ENCODE assay signal across 1 cellular context in the genomic region with DNA sequence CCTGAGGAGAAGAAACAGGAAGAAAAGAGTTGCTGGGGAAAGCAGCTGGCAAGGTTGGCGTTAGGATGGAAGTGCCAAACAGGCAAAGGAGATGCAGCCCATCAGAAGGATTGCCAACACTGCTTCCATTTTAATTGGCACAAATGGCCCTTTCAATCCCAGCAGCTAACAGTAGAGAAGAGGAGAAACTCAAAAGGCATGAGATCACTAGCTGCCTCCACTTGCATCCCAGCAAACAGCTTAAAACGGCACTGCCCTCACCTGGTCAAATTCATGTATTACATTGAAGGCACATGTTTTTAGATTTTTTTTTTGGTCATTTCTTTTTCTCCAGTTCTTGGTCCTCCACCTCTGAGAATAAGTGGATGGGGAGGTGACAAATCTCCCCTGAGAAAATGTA.
TF ChIP-seq lines count a peak whose summit lies in the region.

No MANE protein-coding gene starts in this region.

TF ChIP-seq in WTC11, 78 proteins besides CTCF, POLR2A, EP300 and RAD21 (continued from another document):
- TF ChIP-seq, protein P1, sequence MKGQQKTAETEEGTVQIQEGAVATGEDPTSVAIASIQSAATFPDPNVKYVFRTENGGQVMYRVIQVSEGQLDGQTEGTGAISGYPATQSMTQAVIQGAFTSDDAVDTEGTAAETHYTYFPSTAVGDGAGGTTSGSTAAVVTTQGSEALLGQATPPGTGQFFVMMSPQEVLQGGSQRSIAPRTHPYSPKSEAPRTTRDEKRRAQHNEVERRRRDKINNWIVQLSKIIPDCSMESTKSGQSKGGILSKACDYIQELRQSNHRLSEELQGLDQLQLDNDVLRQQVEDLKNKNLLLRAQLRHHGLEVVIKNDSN (CRISPR knock-in tag; IDR thresholded peaks at IDR 0.05) = no peak
- no peak for TF ChIP-seq FOXP1 (CRISPR knock-in tag; IDR thresholded peaks at IDR 0.05; ENCODE audit: borderline replicate concordance)
